2 cellular contexts compared by ENCODE assay signal in the genomic region with DNA sequence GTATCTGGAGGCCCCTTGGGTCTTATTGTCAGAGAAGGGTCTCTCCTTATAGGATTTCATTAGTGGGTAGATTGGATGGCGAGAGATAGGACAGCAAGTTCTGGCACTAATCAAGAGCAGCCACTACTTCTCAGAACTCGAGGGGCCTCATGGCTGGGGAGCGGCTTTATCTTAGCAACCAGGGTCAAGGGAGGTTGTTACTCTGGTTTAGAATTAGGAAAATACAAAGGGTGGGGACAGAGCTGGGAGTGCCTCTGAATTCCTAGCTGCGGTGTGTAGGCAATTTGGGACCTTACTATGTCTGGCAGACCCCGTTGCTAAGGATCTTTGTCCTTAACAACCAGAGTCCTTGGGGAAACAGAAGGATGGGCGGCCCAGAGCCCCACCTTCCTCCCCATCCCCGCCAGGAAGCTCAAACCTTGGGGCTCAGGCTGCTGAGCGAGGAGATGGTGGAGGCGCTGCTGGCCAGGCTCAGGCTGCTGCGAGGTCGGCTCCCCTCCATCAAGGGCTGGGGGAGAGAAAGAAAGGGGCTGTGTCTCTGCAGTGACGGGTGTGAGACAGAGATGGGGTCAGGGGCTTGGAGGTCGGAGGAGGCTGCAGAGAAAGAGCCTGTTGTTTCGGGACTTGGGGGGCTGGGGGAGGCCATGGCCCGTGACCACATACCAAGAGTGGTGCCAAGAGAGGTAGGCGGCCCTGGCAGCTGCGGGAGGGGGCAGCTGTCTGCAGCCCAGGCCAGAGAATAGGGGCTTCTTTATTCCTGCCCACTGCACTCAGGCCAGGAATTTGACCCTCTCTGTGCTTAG.
TF ChIP-seq lines count a peak whose summit lies in the region.

No MANE protein-coding gene starts in this region.

TF ChIP-seq in IMR-90, 13 proteins besides CTCF, POLR2A, EP300 and RAD21:
- no peak for TF ChIP-seq FOS (IDR thresholded peaks at IDR 0.05; ENCODE audit: low read depth, low read length)

TF ChIP-seq in liver, 16 proteins besides CTCF, POLR2A, EP300 and RAD21:
- TF ChIP-seq, protein P1, sequence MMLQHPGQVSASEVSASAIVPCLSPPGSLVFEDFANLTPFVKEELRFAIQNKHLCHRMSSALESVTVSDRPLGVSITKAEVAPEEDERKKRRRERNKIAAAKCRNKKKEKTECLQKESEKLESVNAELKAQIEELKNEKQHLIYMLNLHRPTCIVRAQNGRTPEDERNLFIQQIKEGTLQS (IDR thresholded peaks at IDR 0.05): no peak
- TF ChIP-seq, protein P2, sequence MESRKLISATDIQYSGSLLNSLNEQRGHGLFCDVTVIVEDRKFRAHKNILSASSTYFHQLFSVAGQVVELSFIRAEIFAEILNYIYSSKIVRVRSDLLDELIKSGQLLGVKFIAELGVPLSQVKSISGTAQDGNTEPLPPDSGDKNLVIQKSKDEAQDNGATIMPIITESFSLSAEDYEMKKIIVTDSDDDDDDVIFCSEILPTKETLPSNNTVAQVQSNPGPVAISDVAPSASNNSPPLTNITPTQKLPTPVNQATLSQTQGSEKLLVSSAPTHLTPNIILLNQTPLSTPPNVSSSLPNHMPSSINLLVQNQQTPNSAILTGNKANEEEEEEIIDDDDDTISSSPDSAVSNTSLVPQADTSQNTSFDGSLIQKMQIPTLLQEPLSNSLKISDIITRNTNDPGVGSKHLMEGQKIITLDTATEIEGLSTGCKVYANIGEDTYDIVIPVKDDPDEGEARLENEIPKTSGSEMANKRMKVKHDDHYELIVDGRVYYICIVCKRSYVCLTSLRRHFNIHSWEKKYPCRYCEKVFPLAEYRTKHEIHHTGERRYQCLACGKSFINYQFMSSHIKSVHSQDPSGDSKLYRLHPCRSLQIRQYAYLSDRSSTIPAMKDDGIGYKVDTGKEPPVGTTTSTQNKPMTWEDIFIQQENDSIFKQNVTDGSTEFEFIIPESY (IDR thresholded peaks at IDR 0.05): no peak
- no peak for TF ChIP-seq GABPA (IDR thresholded peaks at IDR 0.05 in 1 of 2, conservative IDR thresholded peaks at IDR 0.05 in 1 of 2)
- TF ChIP-seq, protein P3, sequence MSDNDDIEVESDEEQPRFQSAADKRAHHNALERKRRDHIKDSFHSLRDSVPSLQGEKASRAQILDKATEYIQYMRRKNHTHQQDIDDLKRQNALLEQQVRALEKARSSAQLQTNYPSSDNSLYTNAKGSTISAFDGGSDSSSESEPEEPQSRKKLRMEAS (IDR thresholded peaks at IDR 0.05): no peak
- TF ChIP-seq FOXA2 (IDR thresholded peaks at IDR 0.05): no peak
- no peak for TF ChIP-seq HNF4A (conservative IDR thresholded peaks at IDR 0.05)
- no peak for TF ChIP-seq EGR1 (IDR thresholded peaks at IDR 0.05; ENCODE audit: low read depth in 2 of 2)
- no peak for TF ChIP-seq YY1 (IDR thresholded peaks at IDR 0.05)
- TF ChIP-seq, protein P4, sequence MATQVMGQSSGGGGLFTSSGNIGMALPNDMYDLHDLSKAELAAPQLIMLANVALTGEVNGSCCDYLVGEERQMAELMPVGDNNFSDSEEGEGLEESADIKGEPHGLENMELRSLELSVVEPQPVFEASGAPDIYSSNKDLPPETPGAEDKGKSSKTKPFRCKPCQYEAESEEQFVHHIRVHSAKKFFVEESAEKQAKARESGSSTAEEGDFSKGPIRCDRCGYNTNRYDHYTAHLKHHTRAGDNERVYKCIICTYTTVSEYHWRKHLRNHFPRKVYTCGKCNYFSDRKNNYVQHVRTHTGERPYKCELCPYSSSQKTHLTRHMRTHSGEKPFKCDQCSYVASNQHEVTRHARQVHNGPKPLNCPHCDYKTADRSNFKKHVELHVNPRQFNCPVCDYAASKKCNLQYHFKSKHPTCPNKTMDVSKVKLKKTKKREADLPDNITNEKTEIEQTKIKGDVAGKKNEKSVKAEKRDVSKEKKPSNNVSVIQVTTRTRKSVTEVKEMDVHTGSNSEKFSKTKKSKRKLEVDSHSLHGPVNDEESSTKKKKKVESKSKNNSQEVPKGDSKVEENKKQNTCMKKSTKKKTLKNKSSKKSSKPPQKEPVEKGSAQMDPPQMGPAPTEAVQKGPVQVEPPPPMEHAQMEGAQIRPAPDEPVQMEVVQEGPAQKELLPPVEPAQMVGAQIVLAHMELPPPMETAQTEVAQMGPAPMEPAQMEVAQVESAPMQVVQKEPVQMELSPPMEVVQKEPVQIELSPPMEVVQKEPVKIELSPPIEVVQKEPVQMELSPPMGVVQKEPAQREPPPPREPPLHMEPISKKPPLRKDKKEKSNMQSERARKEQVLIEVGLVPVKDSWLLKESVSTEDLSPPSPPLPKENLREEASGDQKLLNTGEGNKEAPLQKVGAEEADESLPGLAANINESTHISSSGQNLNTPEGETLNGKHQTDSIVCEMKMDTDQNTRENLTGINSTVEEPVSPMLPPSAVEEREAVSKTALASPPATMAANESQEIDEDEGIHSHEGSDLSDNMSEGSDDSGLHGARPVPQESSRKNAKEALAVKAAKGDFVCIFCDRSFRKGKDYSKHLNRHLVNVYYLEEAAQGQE (IDR thresholded peaks at IDR 0.05): no peak
- no peak for TF ChIP-seq NR2F2 (IDR thresholded peaks at IDR 0.05)
- TF ChIP-seq FOXA1 (IDR thresholded peaks at IDR 0.05): no peak
- no peak for TF ChIP-seq JUND (IDR thresholded peaks at IDR 0.05)
- TF ChIP-seq TAF1 (conservative IDR thresholded peaks at IDR 0.05): no peak
- no peak for TF ChIP-seq HNF4G (IDR thresholded peaks at IDR 0.05)
- TF ChIP-seq RXRA (IDR thresholded peaks at IDR 0.05): no peak
- TF ChIP-seq SP1 (IDR thresholded peaks at IDR 0.05): no peak
